ENCODE assay signal across 16 cellular contexts in genomic region chr20:2131366-2131765, GRCh38. TPM values are rescaled to one million over a fixed set of nuclear protein-coding genes. Genes with fewer than 3 reads are reported as not detected.
DNase-seq lines count a peak whose midpoint lies in the region; ATAC-seq and TF ChIP-seq lines count a peak whose summit lies in the region.
"Had no signal": no experiment of that assay in that cellular context is flagged by ENCODE, and none has a peak within 500 bp of the region (broad histone marks: within the 10 kb centered on the region; RNA-seq: fewer than 3 reads in every experiment).

No MANE protein-coding gene starts in this region.

- DNase-seq in activated naive CD4-positive, alpha-beta T cell treated with anti-CD3 and anti-CD28 coated beads, Interleukin-2, amount 50 U/mL, for 72 hours (ENCODE audit: low spot score in 2 of 2) = no peak
- no peak for DNase-seq in activated naive CD4-positive, alpha-beta T cell (lab: John Stamatoyannopoulos, UW)
- peak; percentile 57 for DNase-seq in adipocyte (ENCODE audit: low read depth)
- DNase-seq in fibroblast of peridontal ligament (ENCODE audit: extremely low read depth) = peak; percentile 68
- DNase-seq in type B pancreatic cell (ENCODE audit: extremely low spot score, unreplicated experiment) = no peak
- DNase-seq in NCI-H1092 treated with DMSO at 0.1 percent for 48 hours (lab: John Stamatoyannopoulos, UW) = no peak
- no peak for DNase-seq in iPS-NIHi11 (ENCODE audit: low spot score)
- DNase-seq: activated CD4-positive, CD25-positive, alpha-beta regulatory T cell treated with anti-CD3 and anti-CD28 coated beads, Interleukin-2, amount 50 U/mL, for 72 hours; activated T-cell treated with anti-CD3 and anti-CD28 coated beads, Interleukin-2, amount 50 U/mL, for 48 hours; DMS79 treated with DMSO at 0.1 percent for 48 hours; naive thymus-derived CD8-positive, alpha-beta T cell; NCI-H446; SIG-M5 had no signal

- peaks cover 56% of the 10 kb centered on the region for H3K4me1 Mint-ChIP-seq in type B pancreatic cell (ENCODE audit: unreplicated experiment)

- peak; percentile 66 to 75 for ATAC-seq in activated naive CD4-positive, alpha-beta T cell treated with anti-CD3 and anti-CD28 coated beads, Interleukin-2, amount 50 U/mL, for 72 hours
- ATAC-seq in GM18867 (IDR thresholded peaks at IDR 0.05; ENCODE audit: unreplicated experiment) = no peak
- ATAC-seq: naive thymus-derived CD8-positive, alpha-beta T cell had no signal

- peak overlapping the region; percentile 19 for H3K4me3 ChIP-seq in adipocyte (ENCODE audit: low read length)
- H3K4me3 ChIP-seq: GM23338, tibial nerve had no signal

- H3K27me3 Mint-ChIP-seq in type B pancreatic cell = no peaks in the 10 kb centered on the region
- H3K27me3 Mint-ChIP-seq: naive thymus-derived CD8-positive, alpha-beta T cell had no signal

- no peaks in the 10 kb centered on the region for H3K9me3 Mint-ChIP-seq in activated naive CD4-positive, alpha-beta T cell treated with anti-CD3 and anti-CD28 coated beads, Interleukin-2, amount 50 U/mL, for 72 hours
- no peaks in the 10 kb centered on the region for H3K9me3 Mint-ChIP-seq in type B pancreatic cell
- H3K9me3 Mint-ChIP-seq: GM23338; naive thymus-derived CD8-positive, alpha-beta T cell had no signal

- H3K36me3 Mint-ChIP-seq in activated naive CD4-positive, alpha-beta T cell treated with anti-CD3 and anti-CD28 coated beads, Interleukin-2, amount 50 U/mL, for 72 hours = no peaks in the 10 kb centered on the region
- no peaks in the 10 kb centered on the region for H3K36me3 Mint-ChIP-seq in type B pancreatic cell

- H3K9me3 ChIP-seq in adipocyte (ENCODE audit: control insufficient read depth, low read length) = no peaks in the 10 kb centered on the region
- H3K9me3 ChIP-seq: tibial nerve had no signal

- H3K36me3 ChIP-seq in adipocyte (ENCODE audit: control insufficient read depth, insufficient read depth, low read length, severe bottlenecking) = no peaks in the 10 kb centered on the region

- peaks cover 62% of the 10 kb centered on the region for H3K4me1 ChIP-seq in adipocyte (ENCODE audit: control insufficient read depth, insufficient read depth, low read length)

- TF ChIP-seq CTCF in type B pancreatic cell (conservative IDR thresholded peaks at IDR 0.05) = no peak

- no peaks in the 10 kb centered on the region for H3K27me3 ChIP-seq in adipocyte (replicated peaks; ENCODE audit: control insufficient read depth, insufficient read depth, low read length)
- H3K27me3 ChIP-seq: tibial nerve had no signal

- H3K9ac ChIP-seq in adipocyte (ENCODE audit: low read length) = no peak overlapping the region

- no peak overlapping the region for H3K27ac Mint-ChIP-seq in activated naive CD4-positive, alpha-beta T cell treated with anti-CD3 and anti-CD28 coated beads, Interleukin-2, amount 50 U/mL, for 72 hours
- peak overlapping the region; percentile 65 for H3K27ac Mint-ChIP-seq in type B pancreatic cell
- H3K27ac Mint-ChIP-seq: GM23338 had no signal

- H3K4me3 Mint-ChIP-seq in type B pancreatic cell = no peak overlapping the region
- H3K4me3 Mint-ChIP-seq: GM23338; naive thymus-derived CD8-positive, alpha-beta T cell had no signal

RNA-seq across cellular contexts. Expression of gene STK35, which starts 29.7 kb away (rescaled TPM):
- 10 to 100 TPM; 23.5 to 23.8 TPM for total RNA-seq in activated naive CD4-positive, alpha-beta T cell treated with anti-CD3 and anti-CD28 coated beads, Interleukin-2, amount 50 U/mL, for 72 hours
- 28.3 and 28.9 TPM in 2 replicates for total RNA-seq in type B pancreatic cell (ENCODE audit: low replicate concordance)

Comparison
In these comparisons a context has a peak if more than half of its experiments do, and no peak if none do; other contexts are left out.
1. DNase-seq: peak in adipocyte (single experiment) and fibroblast of peridontal ligament (single experiment); none in activated naive CD4-positive, alpha-beta T cell treated with anti-CD3 and anti-CD28 coated beads, Interleukin-2, amount 50 U/mL, for 72 hours (0 of 2), activated naive CD4-positive, alpha-beta T cell (0 of 4), type B pancreatic cell (single experiment), NCI-H1092 treated with DMSO at 0.1 percent for 48 hours (single experiment) and iPS-NIHi11 (single experiment).